ENCODE assay signal across 1 cellular context in the genomic region with DNA sequence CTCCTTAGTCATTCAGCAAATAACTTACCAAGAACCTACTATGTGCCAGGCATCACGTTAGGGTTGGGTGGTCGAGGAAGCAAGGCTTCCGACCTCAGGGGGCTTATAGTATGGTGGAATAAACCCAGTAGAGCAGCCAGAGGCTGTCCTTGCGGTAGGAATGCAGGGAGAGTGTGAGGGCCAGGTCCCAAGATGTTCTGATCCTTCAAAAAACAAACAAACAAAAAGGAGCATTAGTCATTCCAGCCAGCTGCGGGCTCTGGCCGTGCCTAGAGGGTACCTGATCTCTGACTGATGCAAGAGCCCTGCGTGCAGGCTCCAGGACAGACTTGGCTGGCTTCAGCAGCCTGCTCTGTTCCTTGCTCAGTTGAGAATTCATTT.
TF ChIP-seq lines count a peak whose summit lies in the region.

No MANE protein-coding gene starts in this region.

TF ChIP-seq in IMR-90, 13 proteins besides CTCF, POLR2A, EP300 and RAD21:
- TF ChIP-seq RFX5 (IDR thresholded peaks at IDR 0.05; ENCODE audit: low read depth, low read length) (no peak), RCOR1 (IDR thresholded peaks at IDR 0.05; ENCODE audit: insufficient replicate concordance, low read length) (peak; percentile 80), CHD1 (IDR thresholded peaks at IDR 0.05; ENCODE audit: low read depth, low read length) (no peak), BHLHE40 (IDR thresholded peaks at IDR 0.05; ENCODE audit: low read depth, low read length) (peak; percentile 62), NFE2L2 (IDR thresholded peaks at IDR 0.05; ENCODE audit: low read depth, low read length) (no peak), MAFK (IDR thresholded peaks at IDR 0.05; ENCODE audit: low read depth, low read length) (no peak), USF2 (IDR thresholded peaks at IDR 0.05; ENCODE audit: low read depth, low read length) (no peak), MXI1 (IDR thresholded peaks at IDR 0.05; ENCODE audit: borderline replicate concordance, low read depth, low read length) (no peak), FOS (IDR thresholded peaks at IDR 0.05; ENCODE audit: low read depth, low read length) (peak; percentile 70), SMC3 (IDR thresholded peaks at IDR 0.05; ENCODE audit: low read depth, low read length) (no peak), MAZ (IDR thresholded peaks at IDR 0.05; ENCODE audit: borderline replicate concordance, low read depth, low read length) (no peak), CEBPB (IDR thresholded peaks at IDR 0.05; ENCODE audit: low read depth, low read length) (peak; percentile 95)
- TF ChIP-seq, protein P1, sequence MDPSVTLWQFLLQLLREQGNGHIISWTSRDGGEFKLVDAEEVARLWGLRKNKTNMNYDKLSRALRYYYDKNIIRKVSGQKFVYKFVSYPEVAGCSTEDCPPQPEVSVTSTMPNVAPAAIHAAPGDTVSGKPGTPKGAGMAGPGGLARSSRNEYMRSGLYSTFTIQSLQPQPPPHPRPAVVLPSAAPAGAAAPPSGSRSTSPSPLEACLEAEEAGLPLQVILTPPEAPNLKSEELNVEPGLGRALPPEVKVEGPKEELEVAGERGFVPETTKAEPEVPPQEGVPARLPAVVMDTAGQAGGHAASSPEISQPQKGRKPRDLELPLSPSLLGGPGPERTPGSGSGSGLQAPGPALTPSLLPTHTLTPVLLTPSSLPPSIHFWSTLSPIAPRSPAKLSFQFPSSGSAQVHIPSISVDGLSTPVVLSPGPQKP (IDR thresholded peaks at IDR 0.05; ENCODE audit: borderline replicate concordance, low read depth, low read length): no peak
